ENCODE assay signal across 8 cellular contexts in the genomic region with DNA sequence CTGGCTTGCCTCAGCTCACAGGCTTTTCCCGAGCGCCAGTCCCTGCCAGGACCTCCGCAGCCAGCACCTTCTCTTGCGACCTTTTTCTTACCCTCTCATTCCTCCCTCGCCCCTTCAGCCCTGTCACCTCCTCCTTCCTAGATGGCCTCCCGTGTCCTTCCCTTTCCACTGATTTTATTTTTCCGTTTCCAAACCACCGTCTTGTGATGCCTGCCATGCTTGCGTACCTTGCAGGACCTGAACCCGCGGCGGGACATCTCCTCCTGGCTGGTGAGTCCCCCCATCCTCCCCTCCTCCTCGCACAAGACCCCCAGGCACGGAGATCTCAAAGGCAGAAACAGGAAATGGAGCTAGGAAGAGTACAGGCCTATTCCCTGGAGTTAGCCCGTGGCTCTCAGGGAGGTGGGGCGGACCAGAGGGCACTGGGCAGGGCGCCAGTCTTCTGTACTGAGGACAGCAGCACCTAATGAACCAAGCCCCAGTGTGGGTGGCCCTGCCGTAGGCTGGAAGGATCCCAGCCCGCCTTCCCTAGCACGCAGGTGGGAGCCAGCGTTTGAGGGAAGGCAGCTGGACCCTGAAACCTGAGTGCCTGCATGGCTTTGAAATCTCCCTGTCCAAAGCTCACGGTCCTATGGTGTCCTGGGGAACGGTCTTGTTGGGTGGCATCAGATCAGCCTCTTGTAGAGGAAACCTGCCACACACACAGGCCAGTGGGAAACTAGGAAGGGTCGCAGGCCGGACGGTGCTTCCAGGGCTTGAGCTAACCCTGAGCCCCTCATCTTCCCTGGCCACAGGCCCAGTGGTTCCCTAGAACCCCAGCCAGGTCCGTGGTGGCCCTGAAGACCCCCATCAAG. TPM values are rescaled to one million over a fixed set of nuclear protein-coding genes. Genes with fewer than 3 reads are reported as not detected.
A peak's percentile ranks its signal among the peaks of the same experiment; 100 is the strongest.
DNase-seq lines count a peak whose midpoint lies in the region; ATAC-seq and TF ChIP-seq lines count a peak whose summit lies in the region.

No MANE protein-coding gene starts in this region.

- H3K4me3 Mint-ChIP-seq in natural killer cell treated with Interleukin-12 subunit alpha and Interleukin-12 subunit beta and Interleukin-15 and Interleukin-18, amount 100 ng/mL, for 72 hours = peak overlapping the region; percentile 99

- H3K4me1 Mint-ChIP-seq in natural killer cell treated with Interleukin-12 subunit alpha and Interleukin-12 subunit beta and Interleukin-15 and Interleukin-18, amount 100 ng/mL, for 72 hours (ENCODE audit: low read depth in 2 of 2) = peaks cover 68 to 78% of the 10 kb centered on the region in 2 donors

- ATAC-seq in natural killer cell treated with Interleukin-12 subunit alpha and Interleukin-12 subunit beta and Interleukin-15 and Interleukin-18, amount 100 ng/mL, for 72 hours = no peak
- ATAC-seq in GM19328 (IDR thresholded peaks at IDR 0.05; ENCODE audit: unreplicated experiment) (no peak), HG02678 (IDR thresholded peaks at IDR 0.05; ENCODE audit: unreplicated experiment) (no peak)

- no peaks in the 10 kb centered on the region for H3K36me3 Mint-ChIP-seq in natural killer cell treated with Interleukin-12 subunit alpha and Interleukin-12 subunit beta and Interleukin-15 and Interleukin-18, amount 100 ng/mL, for 72 hours

- H3K9ac ChIP-seq in fibroblast of lung (ENCODE audit: insufficient read depth, low read length) = peak overlapping the region; percentile 71

- DNase-seq in Daoy (ENCODE audit: low read depth) (peak; percentile 68), LHCN-M2 (ENCODE audit: low read depth) (peak; percentile 65), UCSD-AML1 (lab: John Stamatoyannopoulos, UW; ENCODE audit: unreplicated experiment) (peak; percentile 52), fibroblast of lung (ENCODE audit: low read depth in 2 of 2) (peak; percentile 44 to 62), cerebellum (ENCODE audit: low spot score) (no peak)
- no peak for DNase-seq in natural killer cell treated with Interleukin-12 subunit alpha and Interleukin-12 subunit beta and Interleukin-15 and Interleukin-18, amount 100 ng/mL, for 72 hours (ENCODE audit: low spot score)

- H3K79me2 ChIP-seq in fibroblast of lung (ENCODE audit: control insufficient read depth, insufficient read depth, low read length) = peaks cover 12% of the 10 kb centered on the region

- H3K27me3 ChIP-seq in fibroblast of lung (ENCODE audit: control insufficient read depth, insufficient read depth, low read length) = no peaks in the 10 kb centered on the region

- H3K27ac ChIP-seq in fibroblast of lung (ENCODE audit: insufficient read depth, low read length) = peak overlapping the region; percentile 73

- H3K27me3 Mint-ChIP-seq in natural killer cell treated with Interleukin-12 subunit alpha and Interleukin-12 subunit beta and Interleukin-15 and Interleukin-18, amount 100 ng/mL, for 72 hours = no peaks in the 10 kb centered on the region

- H3K4me3 ChIP-seq in fibroblast of lung (replicated peaks in 1 of 4; ENCODE audit: control extremely low read depth in 1 of 4, insufficient read depth in 1 of 4, low read depth in 3 of 4, low read length in 4 of 4) = peak overlapping the region; percentile 81 to 96 (median 86)

- H3K9me3 ChIP-seq in fibroblast of lung (ENCODE audit: control insufficient read depth, insufficient read depth, low read depth, low read length) = no peaks in the 10 kb centered on the region

- no peaks in the 10 kb centered on the region for H4K20me1 ChIP-seq in fibroblast of lung (ENCODE audit: control insufficient read depth, extremely low read depth, insufficient read depth, low read length)

- peaks cover 18% of the 10 kb centered on the region for H3K36me3 ChIP-seq in fibroblast of lung (ENCODE audit: control insufficient read depth, insufficient read depth, low read length)

- H3K4me2 ChIP-seq in fibroblast of lung (ENCODE audit: extremely low read depth, insufficient read depth, low read length) = peak overlapping the region; percentile 99

- H3K9me3 Mint-ChIP-seq in natural killer cell treated with Interleukin-12 subunit alpha and Interleukin-12 subunit beta and Interleukin-15 and Interleukin-18, amount 100 ng/mL, for 72 hours = no peaks in the 10 kb centered on the region

- H3K4me1 ChIP-seq in fibroblast of lung (ENCODE audit: control insufficient read depth, extremely low read depth, insufficient read depth, low read length) = peaks cover 10% of the 10 kb centered on the region

- no peak for TF ChIP-seq CTCF in fibroblast of lung (conservative IDR thresholded peaks at IDR 0.05 in 1 of 2, IDR thresholded peaks at IDR 0.05 in 1 of 2; ENCODE audit: low read depth in 1 of 2, low read length in 2 of 2)

- H2AFZ ChIP-seq in fibroblast of lung (ENCODE audit: low read length) = peak overlapping the region; percentile 55

- peak overlapping the region; percentile 94 to 96 for H3K27ac Mint-ChIP-seq in natural killer cell treated with Interleukin-12 subunit alpha and Interleukin-12 subunit beta and Interleukin-15 and Interleukin-18, amount 100 ng/mL, for 72 hours

RNA-seq across cellular contexts. Expression of gene CISD3, which starts 0.6 kb away (rescaled TPM):
- total RNA-seq in Daoy (2014; rRNA removed; shearing (Covaris generic)) = 0.57 and 3.4 TPM in 2 replicates
- total RNA-seq in LHCN-M2 (2014; rRNA removed) (7.4 and 9.9 TPM in 2 replicates), fibroblast of lung (4.0 and 4.4 TPM in 2 replicates), cerebellum (0.91 TPM)
- 61.0 TPM for polyA plus RNA-seq in LHCN-M2 (2012)
- polyA plus RNA-seq in fibroblast of lung = 5.7 and 7.6 TPM in 2 replicates
- polyA plus RNA-seq in fibroblast of lung (2012) = 26.6 and 36.9 TPM in 2 replicates
- polyA minus RNA-seq in fibroblast of lung (ENCODE audit: low replicate concordance) = 14.4 and 14.9 TPM in 2 replicates
- total RNA-seq in natural killer cell treated with Interleukin-12 subunit alpha and Interleukin-12 subunit beta and Interleukin-15 and Interleukin-18, amount 100 ng/mL, for 72 hours = 10 to 100 TPM; 48.3 to 58.7 TPM

RNA-seq across cellular contexts. Expression of gene PCGF2, which starts 17.4 kb away (rescaled TPM):
- total RNA-seq in Daoy (2014; rRNA removed; shearing (Covaris generic)) = 3.3 and 3.5 TPM in 2 replicates
- 6.4 and 7.7 TPM in 2 replicates for total RNA-seq in LHCN-M2 (2014; rRNA removed)
- polyA plus RNA-seq in LHCN-M2 (2012) = 43.1 TPM
- total RNA-seq in fibroblast of lung = 2.3 and 4.0 TPM in 2 replicates
- polyA plus RNA-seq in fibroblast of lung = 8.0 and 10.5 TPM in 2 replicates
- polyA plus RNA-seq in fibroblast of lung (2012) = 35.7 and 39.0 TPM in 2 replicates
- 34.4 and 47.9 TPM in 2 replicates for polyA minus RNA-seq in fibroblast of lung (ENCODE audit: low replicate concordance)
- not detected for total RNA-seq in natural killer cell treated with Interleukin-12 subunit alpha and Interleukin-12 subunit beta and Interleukin-15 and Interleukin-18, amount 100 ng/mL, for 72 hours
- 6.4 TPM for total RNA-seq in cerebellum

RNA-seq across cellular contexts. Expression of gene PSMB3, which starts 21.8 kb away (rescaled TPM):
- 524 and 545 TPM in 2 replicates for total RNA-seq in Daoy (2014; rRNA removed; shearing (Covaris generic))
- total RNA-seq in LHCN-M2 (2014; rRNA removed) = 233 and 303 TPM in 2 replicates
- polyA plus RNA-seq in LHCN-M2 (2012) = 330 TPM
- total RNA-seq in fibroblast of lung = 215 and 299 TPM in 2 replicates
- polyA plus RNA-seq in fibroblast of lung = 210 and 334 TPM in 2 replicates
- 196 and 333 TPM in 2 replicates for polyA plus RNA-seq in fibroblast of lung (2012)
- 291 and 439 TPM in 2 replicates for polyA minus RNA-seq in fibroblast of lung (ENCODE audit: low replicate concordance)
- total RNA-seq in natural killer cell treated with Interleukin-12 subunit alpha and Interleukin-12 subunit beta and Interleukin-15 and Interleukin-18, amount 100 ng/mL, for 72 hours = 100 to 1,000 TPM; 288 to 306 TPM
- 73.9 TPM for total RNA-seq in cerebellum

RNA-seq across cellular contexts. Expression of gene MLLT6, which starts 25.7 kb away (rescaled TPM):
- total RNA-seq in Daoy (2014; rRNA removed; shearing (Covaris generic)) = 12.4 and 12.9 TPM in 2 replicates
- 21.4 and 26.8 TPM in 2 replicates for total RNA-seq in LHCN-M2 (2014; rRNA removed)
- 19.6 TPM for polyA plus RNA-seq in LHCN-M2 (2012)
- total RNA-seq in fibroblast of lung = 17.7 and 20.0 TPM in 2 replicates
- polyA plus RNA-seq in fibroblast of lung = 14.3 and 15.4 TPM in 2 replicates
- polyA plus RNA-seq in fibroblast of lung (2012) = 14.2 and 18.2 TPM in 2 replicates
- 17.6 and 34.5 TPM in 2 replicates for polyA minus RNA-seq in fibroblast of lung (ENCODE audit: low replicate concordance)
- 100 to 1,000 TPM; 319 to 324 TPM for total RNA-seq in natural killer cell treated with Interleukin-12 subunit alpha and Interleukin-12 subunit beta and Interleukin-15 and Interleukin-18, amount 100 ng/mL, for 72 hours
- 44.0 TPM for total RNA-seq in cerebellum

RNA-seq across cellular contexts. Expression of gene EPOP, which starts 56.0 kb away (rescaled TPM):
- total RNA-seq in Daoy (2014; rRNA removed; shearing (Covaris generic)) = 7.0 and 8.2 TPM in 2 replicates
- total RNA-seq in LHCN-M2 (2014; rRNA removed) (2.6 and 2.7 TPM in 2 replicates), fibroblast of lung (0.26 and 0.33 TPM in 2 replicates), cerebellum (0.82 TPM)
- 1.3 TPM for polyA plus RNA-seq in LHCN-M2 (2012)
- polyA plus RNA-seq in fibroblast of lung = 0.14 and 0.24 TPM in 2 replicates
- polyA plus RNA-seq in fibroblast of lung (2012) = 0.44 and 0.48 TPM in 2 replicates
- 0.30 and 0.90 TPM in 2 replicates for polyA minus RNA-seq in fibroblast of lung (ENCODE audit: low replicate concordance)
- total RNA-seq in natural killer cell treated with Interleukin-12 subunit alpha and Interleukin-12 subunit beta and Interleukin-15 and Interleukin-18, amount 100 ng/mL, for 72 hours = 10 to 100 TPM; 20.5 to 41.0 TPM

Comparison
In these comparisons a context has a peak if more than half of its experiments do, and no peak if none do; other contexts are left out.
1. DNase-seq: peak in Daoy (single experiment), LHCN-M2 (single experiment), UCSD-AML1 (single experiment) and fibroblast of lung (2 of 2); none in natural killer cell treated with Interleukin-12 subunit alpha and Interleukin-12 subunit beta and Interleukin-15 and Interleukin-18, amount 100 ng/mL, for 72 hours (single experiment) and cerebellum (single experiment).